Comparison of ENCODE assay signal across 10 cellular contexts in the genomic region with DNA sequence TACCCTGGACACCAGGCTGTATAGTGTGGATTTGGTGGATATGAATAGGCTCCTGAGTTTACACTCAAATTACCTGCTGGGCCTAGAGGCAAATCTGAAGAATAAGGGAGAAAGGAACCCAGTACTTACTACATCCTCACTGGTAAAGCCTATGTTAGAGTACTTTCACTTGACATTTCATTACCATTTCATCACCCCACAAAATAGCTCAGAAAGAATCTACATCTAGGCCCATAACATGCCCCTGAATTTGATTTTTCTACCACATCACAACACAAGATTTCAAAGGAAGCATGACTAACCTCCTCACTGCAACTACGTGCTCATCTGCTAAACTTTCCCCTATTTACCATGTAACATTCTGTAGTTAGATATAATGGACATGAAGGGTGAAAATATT. TPM values are rescaled to one million over a fixed set of nuclear protein-coding genes. Genes with fewer than 3 reads are reported as not detected.
DNase-seq lines count a peak whose midpoint lies in the region; ATAC-seq, FAIRE-seq and TF ChIP-seq lines count a peak whose summit lies in the region.
"Had no signal": no experiment of that assay in that cellular context is flagged by ENCODE, and none has a peak within 500 bp of the region (broad histone marks: within the 10 kb centered on the region; RNA-seq: fewer than 3 reads in every experiment).

No MANE protein-coding gene starts in this region.

- intact Hi-C loops in heart left ventricle (cut with DNase I): loop anchor here in 4 of 10 donors (5.0 to 10.0 kb wide), 4 partner anchors 45 to 243 kb away; a partner anchor contains a TSS
- intact Hi-C loops in cardiac septum (cut with DNase I): no loop called here
- intact Hi-C loops in PC-3 (cut with micrococcal nuclease): no loop called here
- intact Hi-C loops in endothelial cell of umbilical vein (cut with micrococcal nuclease): loop anchor here (5.0 to 10.0 kb wide), 3 partner anchors 45 to 253 kb away; a partner anchor contains a TSS
- intact Hi-C loops in PC-9 (cut with micrococcal nuclease; ENCODE audit: unreplicated experiment): no loop called here

- H3K9me3 ChIP-seq in heart left ventricle: peaks cover 0 to 7% (median 0%) of the 10 kb centered on the region in 12 donors
- no peaks in the 10 kb centered on the region for H3K9me3 ChIP-seq in PC-3 (ENCODE audit: low read length)
- H3K9me3 ChIP-seq in endothelial cell of umbilical vein (replicated peaks; ENCODE audit: control insufficient read depth, insufficient read depth, low read length): no peaks in the 10 kb centered on the region
- no peaks in the 10 kb centered on the region for H3K9me3 ChIP-seq in gastroesophageal sphincter
- no peaks in the 10 kb centered on the region for H3K9me3 ChIP-seq in PC-9 (ENCODE audit: insufficient read depth, low read depth)

- H3K9ac ChIP-seq in PC-3 (ENCODE audit: low read length): no peak overlapping the region
- H3K9ac ChIP-seq in endothelial cell of umbilical vein (replicated peaks; ENCODE audit: extremely low read depth, insufficient read depth, low read length): no peak overlapping the region

- H2AFZ ChIP-seq in PC-3 (ENCODE audit: low read length) (no peak overlapping the region), endothelial cell of umbilical vein (ENCODE audit: low read depth, low read length) (no peak overlapping the region), PC-9 (no peak overlapping the region)

- no peak for FAIRE-seq in endothelial cell of umbilical vein (lab: Jason Lieb, UNC)

- WGBS in heart left ventricle, 4 donors: 43 to 72% (median 58%) methylated on average over 1 of the region's 1 CpG
- 73 to 77% methylated on average over 1 of the region's 1 CpG for WGBS in gastroesophageal sphincter (ENCODE audit: low coverage in 1 of 2), 2 donors

- DNase-seq in heart left ventricle (no peak), cardiac septum (ENCODE audit: low spot score) (no peak), PC-3 (no peak), endothelial cell of umbilical vein (ENCODE audit: low read depth, low spot score) (peak; percentile 57), PC-9 (no peak)
- DNase-seq in stimulated activated naive CD8-positive, alpha-beta T cell treated with anti-CD3 and anti-CD28 coated beads, Interleukin-15, Interleukin-2, amounts not matched to agents 100 U/mL and 50 U/mL, for 24 hours: no peak
- DNase-seq: activated CD8-positive, alpha-beta memory T cell treated with anti-CD3 and anti-CD28 coated beads, Interleukin-2, amount 50 U/mL, for 4 hours; Calu3 had no signal

- TF ChIP-seq EP300 in gastroesophageal sphincter (IDR thresholded peaks at IDR 0.05): no peak

- H3K36me3 ChIP-seq in heart left ventricle (no peaks in the 10 kb centered on the region), PC-3 (ENCODE audit: low read depth, low read length) (no peaks in the 10 kb centered on the region), endothelial cell of umbilical vein (ENCODE audit: control insufficient read depth in 2 of 2, extremely low read depth in 1 of 2, insufficient read depth in 2 of 2, low read length in 2 of 2) (no peaks in the 10 kb centered on the region), gastroesophageal sphincter (no peaks in the 10 kb centered on the region), PC-9 (ENCODE audit: low read depth) (no peaks in the 10 kb centered on the region)

- TF ChIP-seq CTCF in heart left ventricle (IDR thresholded peaks at IDR 0.05) (no peak), PC-3 (conservative IDR thresholded peaks at IDR 0.05; ENCODE audit: low read depth, low read length) (no peak), endothelial cell of umbilical vein (IDR thresholded peaks at IDR 0.05; ENCODE audit: extremely low read depth in 1 of 2, insufficient read depth in 1 of 2, low read depth in 1 of 2, low read length in 2 of 2) (no peak), gastroesophageal sphincter (IDR thresholded peaks at IDR 0.05) (no peak), PC-9 (conservative IDR thresholded peaks at IDR 0.05) (no peak)

- peaks cover 3 to 68% (median 48%) of the 10 kb centered on the region in 12 donors for H3K4me1 ChIP-seq in heart left ventricle
- peaks cover 24% of the 10 kb centered on the region for H3K4me1 ChIP-seq in PC-3 (ENCODE audit: insufficient read depth, low read length)
- H3K4me1 ChIP-seq in endothelial cell of umbilical vein (ENCODE audit: control insufficient read depth, extremely low read depth, insufficient read depth, low read length): peaks cover 23% of the 10 kb centered on the region
- H3K4me1 ChIP-seq in gastroesophageal sphincter: peaks cover 5 to 43% (median 7%) of the 10 kb centered on the region in 3 donors
- no peaks in the 10 kb centered on the region for H3K4me1 ChIP-seq in PC-9 (replicated peaks; ENCODE audit: insufficient read depth)

- BruUV-seq in PC-3 (replicated peaks; lab: Mats Ljungman, UMichigan) (no TSS peak), endothelial cell of umbilical vein (replicated peaks; lab: Mats Ljungman, UMichigan) (no TSS peak), PC-9 (replicated peaks; lab: Mats Ljungman, UMichigan) (no TSS peak)

- H3K4me2 ChIP-seq in PC-3 (ENCODE audit: low read length) (no peak overlapping the region), endothelial cell of umbilical vein (ENCODE audit: insufficient read depth, low read length) (no peak overlapping the region), PC-9 (no peak overlapping the region)

- H3K9me2 ChIP-seq in PC-3 (replicated peaks; ENCODE audit: low read length) (no peaks in the 10 kb centered on the region), PC-9 (ENCODE audit: insufficient read depth) (no peaks in the 10 kb centered on the region)

- ATAC-seq in heart left ventricle: no peak
- ATAC-seq in PC-3: peak; percentile 37; the same call in 1 of the 2 replicates
- peak; percentile 91 for ATAC-seq in stimulated activated naive CD8-positive, alpha-beta T cell treated with anti-CD3 and anti-CD28 coated beads, Interleukin-15, Interleukin-2, amounts not matched to agents 100 U/mL and 50 U/mL, for 24 hours
- ATAC-seq in gastroesophageal sphincter: no peak
- no peak for ATAC-seq in HG02678 (IDR thresholded peaks at IDR 0.05; ENCODE audit: unreplicated experiment)

- H3K27me3 ChIP-seq in heart left ventricle (no peaks in the 10 kb centered on the region), PC-3 (ENCODE audit: low read length) (no peaks in the 10 kb centered on the region), endothelial cell of umbilical vein (ENCODE audit: control insufficient read depth in 2 of 2, insufficient read depth in 2 of 2, low read length in 2 of 2) (no peaks in the 10 kb centered on the region), gastroesophageal sphincter (no peaks in the 10 kb centered on the region), PC-9 (ENCODE audit: insufficient read depth, low read depth) (no peaks in the 10 kb centered on the region)

- H4K20me1 ChIP-seq in PC-3 (ENCODE audit: low read length) (no peaks in the 10 kb centered on the region), endothelial cell of umbilical vein (replicated peaks; ENCODE audit: control insufficient read depth, extremely low read depth, insufficient read depth, low read length) (no peaks in the 10 kb centered on the region), PC-9 (ENCODE audit: insufficient read depth) (no peaks in the 10 kb centered on the region)

- no peaks in the 10 kb centered on the region for H3F3A ChIP-seq in PC-3 (ENCODE audit: low read length, unreplicated experiment)
- H3F3A ChIP-seq in PC-9 (ENCODE audit: insufficient read depth, low read depth): no peaks in the 10 kb centered on the region

- dilution Hi-C loops in endothelial cell of umbilical vein (cut with MboI; ENCODE audit: extremely low pct_ligation_motif_present, low sequenced_read_pairs): no loop called here

- CTCF ChIA-PET in PC-3 (lab: Charles Lee) (no interaction called here), endothelial cell of umbilical vein (lab: Charles Lee) (interaction anchor here (0.9 kb wide), 1 partner anchor 125 kb away, joined by 3 read pairs; no protein-coding TSS in a partner anchor), PC-9 (lab: Charles Lee) (no interaction called here)

- TF ChIP-seq POLR2A in heart left ventricle (IDR thresholded peaks at IDR 0.05): no peak
- no peak for TF ChIP-seq POLR2A in endothelial cell of umbilical vein (IDR thresholded peaks at IDR 0.05; ENCODE audit: low read depth, low read length)
- no peak for TF ChIP-seq POLR2A in gastroesophageal sphincter (IDR thresholded peaks at IDR 0.05)

- H3K9me1 ChIP-seq in endothelial cell of umbilical vein (replicated peaks; ENCODE audit: control insufficient read depth, extremely low read depth, insufficient read depth, low read length): no peaks in the 10 kb centered on the region

- H3K27ac ChIP-seq in heart left ventricle: peak overlapping the region in 8 of 12 donors; percentile 8 to 63 (median 49)
- H3K27ac ChIP-seq in PC-3 (ENCODE audit: low read length): no peak overlapping the region
- peak overlapping the region; percentile 11 for H3K27ac ChIP-seq in endothelial cell of umbilical vein (ENCODE audit: insufficient read depth, low read depth, low read length)
- no peak overlapping the region for H3K27ac ChIP-seq in gastroesophageal sphincter
- H3K27ac ChIP-seq in PC-9: no peak overlapping the region

- no peak overlapping the region for H3K4me3 ChIP-seq in heart left ventricle
- H3K4me3 ChIP-seq in PC-3 (ENCODE audit: low read length): no peak overlapping the region
- no peak overlapping the region for H3K4me3 ChIP-seq in endothelial cell of umbilical vein (replicated peaks in 1 of 3; ENCODE audit: insufficient read depth in 1 of 3, low read depth in 1 of 3, low read length in 3 of 3)
- no peak overlapping the region for H3K4me3 ChIP-seq in gastroesophageal sphincter
- H3K4me3 ChIP-seq in PC-9: no peak overlapping the region

- POLR2A ChIA-PET in PC-3 (lab: Charles Lee; ENCODE audit: unreplicated experiment) (no interaction called here), endothelial cell of umbilical vein (lab: Charles Lee) (no interaction called here), PC-9 (lab: Charles Lee; ENCODE audit: unreplicated experiment) (no interaction called here)

- H3K79me2 ChIP-seq in PC-3 (ENCODE audit: low read length): peaks cover 51% of the 10 kb centered on the region
- no peaks in the 10 kb centered on the region for H3K79me2 ChIP-seq in endothelial cell of umbilical vein (ENCODE audit: control insufficient read depth, insufficient read depth, low read length)
- H3K79me2 ChIP-seq in PC-9 (ENCODE audit: low read depth): no peaks in the 10 kb centered on the region

RNA-seq across cellular contexts. Expression of a gene that starts 43.3 kb away (rescaled TPM):
- total RNA-seq in heart left ventricle: 10 to 100 TPM; 33.4 to 64.1 (median 50.9) TPM
- polyA plus RNA-seq in heart left ventricle: 10 to 100 TPM; 12.1 to 16.7 TPM
- total RNA-seq in cardiac septum: 49.7 TPM
- 10.0 and 12.2 TPM in 2 replicates for total RNA-seq in PC-3 (2014; rRNA removed)
- total RNA-seq in endothelial cell of umbilical vein: 11.3 and 12.7 TPM in 2 replicates
- polyA plus RNA-seq in endothelial cell of umbilical vein: 1.8 and 2.9 TPM in 2 replicates
- polyA plus RNA-seq in endothelial cell of umbilical vein (2011; cell fraction: cytosol; rRNA removed): 3.3 and 3.5 TPM in 2 replicates
- 7.8 and 10.6 TPM in 2 replicates for polyA plus RNA-seq in endothelial cell of umbilical vein (2011; cell fraction: nucleus; rRNA removed)
- 4.0 and 6.9 TPM in 2 replicates for polyA plus RNA-seq in endothelial cell of umbilical vein (2012)
- polyA minus RNA-seq in endothelial cell of umbilical vein: 11.7 and 12.5 TPM in 2 replicates
- polyA minus RNA-seq in endothelial cell of umbilical vein (2011; cell fraction: cytosol; rRNA and poly(A)+ RNA removed): 9.5 TPM
- 28.9 and 47.0 TPM in 2 replicates for polyA minus RNA-seq in endothelial cell of umbilical vein (2011; cell fraction: nucleus; rRNA and poly(A)+ RNA removed)
- total RNA-seq in gastroesophageal sphincter: 10 to 100 TPM; 20.3 to 34.7 (median 23.9) TPM
- 11.5 and 14.1 TPM in 2 replicates for total RNA-seq in PC-9 (2021)

Comparison
In these comparisons a context has a peak if more than half of its experiments do, and no peak if none do; other contexts are left out.
1. ATAC-seq: peak in PC-3 (single experiment) and stimulated activated naive CD8-positive, alpha-beta T cell treated with anti-CD3 and anti-CD28 coated beads, Interleukin-15, Interleukin-2, amounts not matched to agents 100 U/mL and 50 U/mL, for 24 hours (single experiment); none in heart left ventricle (0 of 4), gastroesophageal sphincter (single experiment) and HG02678 (single experiment).
2. H3K27ac ChIP-seq: peak in heart left ventricle (8 of 12) and endothelial cell of umbilical vein (single experiment); none in PC-3 (single experiment), gastroesophageal sphincter (0 of 4) and PC-9 (single experiment).